8 cellular contexts compared by ENCODE assay signal in genomic region chr9:129962889-129963703, GRCh38.
A peak's percentile ranks its signal among the peaks of the same experiment; 100 is the strongest.
DNase-seq lines count a peak whose midpoint lies in the region; FAIRE-seq and TF ChIP-seq lines count a peak whose summit lies in the region.

No MANE protein-coding gene starts in this region.

- no peak overlapping the region for H4K8ac ChIP-seq in neuronal stem cell (ENCODE audit: low read depth, low read length)

- H3K36me3 ChIP-seq in neuronal stem cell (replicated peaks in 1 of 2; ENCODE audit: control insufficient read depth in 2 of 2, insufficient read depth in 2 of 2, low read length in 2 of 2), result peaks cover 5 to 6% of the 10 kb centered on the region in 2 donors
- H3K36me3 ChIP-seq in suprapubic skin, result peaks cover 14% of the 10 kb centered on the region

- peak; percentile 61 for FAIRE-seq in H54 (lab: Jason Lieb, UNC)

- H3K9me3 ChIP-seq in neuronal stem cell (replicated peaks in 1 of 2; ENCODE audit: control insufficient read depth in 2 of 2, insufficient read depth in 1 of 2, low read depth in 1 of 2, low read length in 2 of 2) (no peaks in the 10 kb centered on the region), suprapubic skin (no peaks in the 10 kb centered on the region)

- H3K14ac ChIP-seq in neuronal stem cell (ENCODE audit: low read length), result no peak overlapping the region

- H2BK5ac ChIP-seq in neuronal stem cell (ENCODE audit: low read length), result no peak overlapping the region

- no peak overlapping the region for H2BK15ac ChIP-seq in neuronal stem cell (ENCODE audit: low read length)

- no peak overlapping the region for H3K4me2 ChIP-seq in neuronal stem cell (ENCODE audit: insufficient read depth, low read length, poor library complexity, severe bottlenecking)

- H3K4me3 ChIP-seq in neuronal stem cell (ENCODE audit: low read length in 2 of 2) (peak overlapping the region in 1 of 2 donors; percentile 14), suprapubic skin (peak overlapping the region; percentile 55)

- TF ChIP-seq POLR2A in H54 (IDR thresholded peaks at IDR 0.05; ENCODE audit: low read depth, low read length), result no peak
- peak in 1 of 2 donors; percentile 55 for TF ChIP-seq POLR2A in suprapubic skin (IDR thresholded peaks at IDR 0.05)

- no peak overlapping the region for H3K23ac ChIP-seq in neuronal stem cell (ENCODE audit: low read depth, low read length, poor library complexity)

- H3K4me1 ChIP-seq in neuronal stem cell (ENCODE audit: control insufficient read depth in 2 of 2, insufficient read depth in 1 of 2, low read depth in 1 of 2, low read length in 2 of 2) (peaks cover 26 to 33% of the 10 kb centered on the region in 2 donors), suprapubic skin (peaks cover 27% of the 10 kb centered on the region)

- in situ Hi-C loops in G401 (cut with HindIII; ENCODE audit: low sequenced_read_pairs), result no loop called here

- H2BK120ac ChIP-seq in neuronal stem cell (ENCODE audit: low read depth, low read length), result no peak overlapping the region

- peak overlapping the region; percentile 78 for H3K27ac ChIP-seq in neuronal stem cell (replicated peaks; ENCODE audit: low read length)
- H3K27ac ChIP-seq in suprapubic skin, result peak overlapping the region; percentile 89

- no peak overlapping the region for H3K9ac ChIP-seq in neuronal stem cell (ENCODE audit: low read depth, low read length, poor library complexity)

- H3K27me3 ChIP-seq in neuronal stem cell (ENCODE audit: control insufficient read depth in 3 of 3, insufficient read depth in 3 of 3, low read depth in 1 of 3, low read length in 3 of 3), result no peaks in the 10 kb centered on the region
- H3K27me3 ChIP-seq in suprapubic skin, result no peaks in the 10 kb centered on the region

- no peak overlapping the region for H2BK12ac ChIP-seq in neuronal stem cell (ENCODE audit: low read length)

- no peak for TF ChIP-seq CTCF in suprapubic skin (IDR thresholded peaks at IDR 0.05)

- H3K79me1 ChIP-seq in neuronal stem cell (ENCODE audit: low read depth, low read length), result no peaks in the 10 kb centered on the region

- TF ChIP-seq EP300 in suprapubic skin (IDR thresholded peaks at IDR 0.05), result no peak

- H2AFZ ChIP-seq in neuronal stem cell (ENCODE audit: low read length), result peak overlapping the region; percentile 81

- no peak overlapping the region for H3K4ac ChIP-seq in neuronal stem cell (ENCODE audit: low read length)

- H3K18ac ChIP-seq in neuronal stem cell (ENCODE audit: low read length), result peak overlapping the region; percentile 20

- DNase-seq in Daoy (ENCODE audit: low read depth), result peak; percentile 67
- DNase-seq in H54 (ENCODE audit: insufficient read length, low spot score), result no peak
- DNase-seq in NCI-H2029 treated with DMSO at 0.1 percent for 48 hours (lab: John Stamatoyannopoulos, UW), result peak; percentile 5
- peak; percentile 59 for DNase-seq in activated T-cell treated with anti-CD3 and anti-CD28 coated beads, Interleukin-2, amount 50 U/mL, for 1 hour
- DNase-seq in fibroblast of peridontal ligament (ENCODE audit: extremely low read depth), result peak; percentile 61
- no peak for DNase-seq in neuronal stem cell (ENCODE audit: low spot score)
- DNase-seq in suprapubic skin (ENCODE audit: low spot score in 2 of 2), result no peak
- no peak for DNase-seq in G401 (ENCODE audit: low spot score)

- no peak overlapping the region for H2AK5ac ChIP-seq in neuronal stem cell (ENCODE audit: low read depth, low read length)

- no peak overlapping the region for H4K91ac ChIP-seq in neuronal stem cell (ENCODE audit: low read depth, low read length, poor library complexity)

- no CpG with 5 or more reads among the region's 14 CpGs for WGBS in neuronal stem cell (ENCODE audit: extremely low coverage in 2 of 2, insufficient read length in 2 of 2, insufficient replicate concordance in 1 of 2), 2 donors
- WGBS in suprapubic skin, result 13% methylated on average over 14 of the region's 14 CpGs

Comparison
In these comparisons a context has a peak if more than half of its experiments do, and no peak if none do; other contexts are left out.
1. DNase-seq: peak in Daoy (single experiment), NCI-H2029 treated with DMSO at 0.1 percent for 48 hours (single experiment), activated T-cell treated with anti-CD3 and anti-CD28 coated beads, Interleukin-2, amount 50 U/mL, for 1 hour (single experiment) and fibroblast of peridontal ligament (single experiment); none in H54 (single experiment), neuronal stem cell (single experiment), suprapubic skin (0 of 2) and G401 (single experiment).